11 cellular contexts compared by ENCODE assay signal in the genomic region with DNA sequence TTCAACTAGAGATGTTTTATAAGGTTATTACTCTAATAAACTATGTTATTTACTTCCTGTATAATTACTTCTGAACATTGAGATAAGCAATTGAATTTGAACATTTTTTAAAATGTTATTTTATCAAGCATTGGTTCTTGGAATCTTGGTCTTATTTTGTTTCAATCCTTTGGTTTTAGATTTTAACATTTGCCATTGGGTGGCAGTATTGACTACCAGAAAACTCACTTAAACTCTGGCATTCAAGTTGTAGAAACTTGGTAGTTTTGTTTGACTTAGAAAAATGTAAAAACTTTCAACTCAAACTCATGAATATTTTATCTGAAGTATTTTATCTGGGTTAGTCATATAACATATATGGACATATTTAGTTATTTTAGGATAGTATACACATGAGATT. TPM values are rescaled to one million over a fixed set of nuclear protein-coding genes. Genes with fewer than 3 reads are reported as not detected.
A peak's percentile ranks its signal among the peaks of the same experiment; 100 is the strongest.
DNase-seq lines count a peak whose midpoint lies in the region; ATAC-seq and TF ChIP-seq lines count a peak whose summit lies in the region.
"Had no signal": no experiment of that assay in that cellular context is flagged by ENCODE, and none has a peak within 500 bp of the region (broad histone marks: within the 10 kb centered on the region; RNA-seq: fewer than 3 reads in every experiment).

No MANE protein-coding gene starts in this region.

- H3K4me3 Mint-ChIP-seq in endothelial cell (ENCODE audit: unreplicated experiment) (no peak overlapping the region), neural progenitor cell (no peak overlapping the region)
- H3K4me3 Mint-ChIP-seq in activated naive CD4-positive, alpha-beta T cell treated with anti-CD3 and anti-CD28 coated beads, Interleukin-2, amount 10 ng/mL, durations not matched to agents 7 days and 5 days, result no peak overlapping the region
- H3K4me3 Mint-ChIP-seq: activated CD4-positive, alpha-beta memory T cell treated with anti-CD3 and anti-CD28 coated beads, Interleukin-2, amount 10 ng/mL, durations not matched to agents 7 days and 5 days had no signal

- H3K9me3 ChIP-seq in neural progenitor cell (ENCODE audit: low read depth) (peaks cover 8% of the 10 kb centered on the region), sigmoid colon (no peaks in the 10 kb centered on the region)
- H3K9me3 ChIP-seq: suprapubic skin had no signal

- no peaks in the 10 kb centered on the region for H4K20me1 ChIP-seq in neural progenitor cell (ENCODE audit: low read depth)

- no peaks in the 10 kb centered on the region for H3F3A ChIP-seq in neural progenitor cell (ENCODE audit: low read depth)

- TF ChIP-seq CTCF in endothelial cell (IDR thresholded peaks at IDR 0.05; ENCODE audit: unreplicated experiment), result peak; percentile 43
- peak; percentile 65 for TF ChIP-seq CTCF in neural progenitor cell (IDR thresholded peaks at IDR 0.05)
- no peak for TF ChIP-seq CTCF in sigmoid colon (IDR thresholded peaks at IDR 0.05)

- no peak overlapping the region for H3K9ac ChIP-seq in neural progenitor cell

- no peaks in the 10 kb centered on the region for H3K4me1 ChIP-seq in neural progenitor cell
- H3K4me1 ChIP-seq in sigmoid colon, result no peaks in the 10 kb centered on the region
- H3K4me1 ChIP-seq: suprapubic skin had no signal

- H3K27ac Mint-ChIP-seq in endothelial cell (ENCODE audit: unreplicated experiment) (no peak overlapping the region), neural progenitor cell (no peak overlapping the region)
- H3K27ac Mint-ChIP-seq in activated naive CD4-positive, alpha-beta T cell treated with anti-CD3 and anti-CD28 coated beads, Interleukin-2, amount 10 ng/mL, durations not matched to agents 7 days and 5 days, result no peak overlapping the region
- H3K27ac Mint-ChIP-seq: activated CD4-positive, alpha-beta memory T cell treated with anti-CD3 and anti-CD28 coated beads, Interleukin-2, amount 10 ng/mL, durations not matched to agents 7 days and 5 days had no signal

- H3K27ac ChIP-seq in neural progenitor cell, result no peak overlapping the region
- no peak overlapping the region for H3K27ac ChIP-seq in sigmoid colon
- H3K27ac ChIP-seq: suprapubic skin had no signal

- peak; percentile 13 for DNase-seq in EL
- DNase-seq in MV-4-11 (lab: John Stamatoyannopoulos, UW), result peak; percentile 28
- DNase-seq in endothelial cell (ENCODE audit: low spot score), result no peak
- peak; percentile 28 for DNase-seq in neural progenitor cell (ENCODE audit: low spot score)
- DNase-seq in sigmoid colon, result no peak
- no peak for DNase-seq in activated naive CD4-positive, alpha-beta T cell treated with anti-CD3 and anti-CD28 coated beads, Interleukin-2, amount 10 ng/mL, durations not matched to agents 7 days and 5 days
- DNase-seq in NCI-H2107 treated with DMSO at 0.1 percent for 48 hours (lab: John Stamatoyannopoulos, UW; ENCODE audit: unreplicated experiment), result no peak
- DNase-seq: activated CD4-positive, alpha-beta memory T cell treated with anti-CD3 and anti-CD28 coated beads, Interleukin-2, amount 10 ng/mL, durations not matched to agents 7 days and 5 days; NCI-H82 had no signal

- H3K4me1 Mint-ChIP-seq in endothelial cell (ENCODE audit: unreplicated experiment) (no peaks in the 10 kb centered on the region), neural progenitor cell (no peaks in the 10 kb centered on the region)
- no peaks in the 10 kb centered on the region for H3K4me1 Mint-ChIP-seq in activated naive CD4-positive, alpha-beta T cell treated with anti-CD3 and anti-CD28 coated beads, Interleukin-2, amount 10 ng/mL, durations not matched to agents 7 days and 5 days
- H3K4me1 Mint-ChIP-seq: activated CD4-positive, alpha-beta memory T cell treated with anti-CD3 and anti-CD28 coated beads, Interleukin-2, amount 10 ng/mL, durations not matched to agents 7 days and 5 days had no signal

- H3K4me2 ChIP-seq in neural progenitor cell, result no peak overlapping the region

- intact Hi-C loops in sigmoid colon (cut with DNase I), result no loop called here

- H3K36me3 ChIP-seq in neural progenitor cell (no peaks in the 10 kb centered on the region), sigmoid colon (no peaks in the 10 kb centered on the region)
- H3K36me3 ChIP-seq: suprapubic skin had no signal

- H3K79me2 ChIP-seq in neural progenitor cell (ENCODE audit: low read depth), result no peaks in the 10 kb centered on the region

- no peak for ATAC-seq in GM19397 (IDR thresholded peaks at IDR 0.05; ENCODE audit: unreplicated experiment)

- no peaks in the 10 kb centered on the region for H3K9me3 Mint-ChIP-seq in endothelial cell (ENCODE audit: unreplicated experiment)
- peaks cover 15% of the 10 kb centered on the region for H3K9me3 Mint-ChIP-seq in neural progenitor cell
- H3K9me3 Mint-ChIP-seq in activated naive CD4-positive, alpha-beta T cell treated with anti-CD3 and anti-CD28 coated beads, Interleukin-2, amount 10 ng/mL, durations not matched to agents 7 days and 5 days, result no peaks in the 10 kb centered on the region
- H3K9me3 Mint-ChIP-seq: activated CD4-positive, alpha-beta memory T cell treated with anti-CD3 and anti-CD28 coated beads, Interleukin-2, amount 10 ng/mL, durations not matched to agents 7 days and 5 days had no signal

- H3K27me3 ChIP-seq in neural progenitor cell (no peaks in the 10 kb centered on the region), sigmoid colon (no peaks in the 10 kb centered on the region)
- H3K27me3 ChIP-seq: suprapubic skin had no signal

- H3K36me3 Mint-ChIP-seq in endothelial cell (ENCODE audit: low read depth, unreplicated experiment) (peaks cover 20% of the 10 kb centered on the region), neural progenitor cell (peaks cover 19% of the 10 kb centered on the region)
- no peaks in the 10 kb centered on the region for H3K36me3 Mint-ChIP-seq in activated naive CD4-positive, alpha-beta T cell treated with anti-CD3 and anti-CD28 coated beads, Interleukin-2, amount 10 ng/mL, durations not matched to agents 7 days and 5 days

- H3K4me3 ChIP-seq in neural progenitor cell, result no peak overlapping the region
- no peak overlapping the region for H3K4me3 ChIP-seq in sigmoid colon
- H3K4me3 ChIP-seq: suprapubic skin had no signal

- no peak for TF ChIP-seq EP300 in sigmoid colon (IDR thresholded peaks at IDR 0.05)

- CTCF ChIA-PET in activated naive CD4-positive, alpha-beta T cell treated with anti-CD3 and anti-CD28 coated beads, Interleukin-2, amount 10 ng/mL, durations not matched to agents 7 days and 5 days (lab: Charles Lee), result no interaction called here

- no peak overlapping the region for H2AFZ ChIP-seq in neural progenitor cell (replicated peaks)

- no peak for TF ChIP-seq POLR2A in sigmoid colon (IDR thresholded peaks at IDR 0.05)

- H3K27me3 Mint-ChIP-seq in endothelial cell (ENCODE audit: unreplicated experiment), result peaks cover 3% of the 10 kb centered on the region
- peaks cover 3% of the 10 kb centered on the region for H3K27me3 Mint-ChIP-seq in neural progenitor cell (ENCODE audit: insufficient read depth, low read depth)
- H3K27me3 Mint-ChIP-seq in activated naive CD4-positive, alpha-beta T cell treated with anti-CD3 and anti-CD28 coated beads, Interleukin-2, amount 10 ng/mL, durations not matched to agents 7 days and 5 days, result no peaks in the 10 kb centered on the region

RNA-seq across cellular contexts. Expression of a gene that starts 48.1 kb away (rescaled TPM):
- total RNA-seq in endothelial cell (ENCODE audit: unreplicated experiment) (32.5 TPM), neural progenitor cell (ENCODE audit: low replicate concordance) (6.9 and 16.4 TPM in 2 replicates), sigmoid colon (10 to 100 TPM in 1 of 4 donors, 1 to 10 TPM in 3; 6.0 to 17.3 (median 8.1) TPM)
- polyA plus RNA-seq in sigmoid colon, result under 1 TPM in 2 of 3 donors, not detected in 1; 0.57 to 0.60 TPM

Comparison
In these comparisons a context has a peak if more than half of its experiments do, and no peak if none do; other contexts are left out.
1. DNase-seq: peak in EL (single experiment), MV-4-11 (single experiment) and neural progenitor cell (single experiment); none in endothelial cell (single experiment), sigmoid colon (single experiment), activated naive CD4-positive, alpha-beta T cell treated with anti-CD3 and anti-CD28 coated beads, Interleukin-2, amount 10 ng/mL, durations not matched to agents 7 days and 5 days (single experiment) and NCI-H2107 treated with DMSO at 0.1 percent for 48 hours (single experiment).
2. CTCF ChIP-seq: peak in endothelial cell (single experiment) and neural progenitor cell (single experiment); none in sigmoid colon (0 of 4).